In genomic region chr1:154906621-154907081, GRCh38 we compare ENCODE assay signal across 8 cellular contexts. TPM values are rescaled to one million over a fixed set of nuclear protein-coding genes. Genes with fewer than 3 reads are reported as not detected.
A peak's percentile ranks its signal among the peaks of the same experiment; 100 is the strongest.
DNase-seq lines count a peak whose midpoint lies in the region; ATAC-seq and TF ChIP-seq lines count a peak whose summit lies in the region.

No MANE protein-coding gene starts in this region.

- H3K27ac ChIP-seq in breast epithelium: no peak overlapping the region

- H3K27ac Mint-ChIP-seq in stimulated activated memory B cell treated with anti-CD40 and anti-IgM and Interleukin-4, amounts not matched to agents 10 μg/mL and 1 μg/mL and 100 μg/mL, for 72 hours: no peak overlapping the region

- no peaks in the 10 kb centered on the region for H3K36me3 Mint-ChIP-seq in stimulated activated memory B cell treated with anti-CD40 and anti-IgM and Interleukin-4, amounts not matched to agents 10 μg/mL and 1 μg/mL and 100 μg/mL, for 72 hours

- ATAC-seq in GM18868 (IDR thresholded peaks at IDR 0.05; ENCODE audit: unreplicated experiment) (no peak), GM18870 (IDR thresholded peaks at IDR 0.05; ENCODE audit: unreplicated experiment) (no peak)
- ATAC-seq in stimulated activated memory B cell treated with anti-CD40 and anti-IgM and Interleukin-4, amounts not matched to agents 10 μg/mL and 1 μg/mL and 100 μg/mL, for 72 hours: no peak

- no peaks in the 10 kb centered on the region for H3K9me3 Mint-ChIP-seq in stimulated activated memory B cell treated with anti-CD40 and anti-IgM and Interleukin-4, amounts not matched to agents 10 μg/mL and 1 μg/mL and 100 μg/mL, for 72 hours

- H3K27me3 ChIP-seq in breast epithelium: no peaks in the 10 kb centered on the region

- H3K4me1 Mint-ChIP-seq in stimulated activated memory B cell treated with anti-CD40 and anti-IgM and Interleukin-4, amounts not matched to agents 10 μg/mL and 1 μg/mL and 100 μg/mL, for 72 hours: no peaks in the 10 kb centered on the region

- intact Hi-C loops in breast epithelium (cut with DNase I; ENCODE audit: low total_unique reads): no loop called here

- no peaks in the 10 kb centered on the region for H3K27me3 Mint-ChIP-seq in stimulated activated memory B cell treated with anti-CD40 and anti-IgM and Interleukin-4, amounts not matched to agents 10 μg/mL and 1 μg/mL and 100 μg/mL, for 72 hours

- no peak overlapping the region for H3K4me3 Mint-ChIP-seq in stimulated activated memory B cell treated with anti-CD40 and anti-IgM and Interleukin-4, amounts not matched to agents 10 μg/mL and 1 μg/mL and 100 μg/mL, for 72 hours

- no peaks in the 10 kb centered on the region for H3K4me1 ChIP-seq in breast epithelium

- peak in 2 of 3 donors; percentile 27 to 42 for TF ChIP-seq CTCF in breast epithelium (IDR thresholded peaks at IDR 0.05)

- no peaks in the 10 kb centered on the region for H3K36me3 ChIP-seq in breast epithelium

- TF ChIP-seq POLR2A in breast epithelium (IDR thresholded peaks at IDR 0.05): no peak

- no peaks in the 10 kb centered on the region for H3K9me3 ChIP-seq in breast epithelium

- peak; percentile 2 to 16 for DNase-seq in AML-193 (lab: John Stamatoyannopoulos, UW)
- DNase-seq in HuH-7 (ENCODE audit: low spot score): peak; percentile 44
- no peak for DNase-seq in breast epithelium (ENCODE audit: low spot score in 2 of 2)
- DNase-seq in kidney tubule cell (ENCODE audit: low spot score): peak; percentile 4
- no peak for DNase-seq in nucleus accumbens (lab: John Stamatoyannopoulos, UW)

- no peak overlapping the region for H3K4me3 ChIP-seq in breast epithelium

RNA-seq across cellular contexts. Expression of gene PMVK, which starts 29.9 kb away (rescaled TPM):
- total RNA-seq in breast epithelium: 10 to 100 TPM; 15.0 to 16.7 (median 16.4) TPM

RNA-seq across cellular contexts. Expression of gene KCNN3, which starts 36.6 kb away (rescaled TPM):
- total RNA-seq in breast epithelium: 1 to 10 TPM in 2 of 3 donors, under 1 TPM in 1; 0.96 to 1.6 (median 1.0) TPM

RNA-seq across cellular contexts. Expression of gene PBXIP1, which starts 49.2 kb away (rescaled TPM):
- 100 to 1,000 TPM in 2 of 3 donors, 10 to 100 TPM in 1; 79.3 to 156 (median 105) TPM for total RNA-seq in breast epithelium

RNA-seq across cellular contexts. Expression of gene PYGO2, which starts 54.9 kb away (rescaled TPM):
- total RNA-seq in breast epithelium: 10 to 100 TPM; 14.6 to 26.2 (median 20.3) TPM

Comparison
In these comparisons a context has a peak if more than half of its experiments do, and no peak if none do; other contexts are left out.
1. DNase-seq: peak in AML-193 (2 of 2), HuH-7 (single experiment) and kidney tubule cell (single experiment); none in breast epithelium (0 of 2) and nucleus accumbens (0 of 56).